In genomic region chr19:35775298-35776101, GRCh38 we compare ENCODE assay signal across 8 cellular contexts. TPM values are rescaled to one million over a fixed set of nuclear protein-coding genes. Genes with fewer than 3 reads are reported as not detected.
DNase-seq lines count a peak whose midpoint lies in the region; ATAC-seq, FAIRE-seq and TF ChIP-seq lines count a peak whose summit lies in the region.

TSS of gene ARHGAP33 (plus strand) at chr19:35775564. CDS start at chr19:35775659, 95 bp downstream.

- H3K4me2 ChIP-seq in OCI-LY3 (ENCODE audit: low read length) (peak within 1 kb of the TSS; percentile 76), endothelial cell of umbilical vein (ENCODE audit: insufficient read depth, low read length) (peak within 1 kb of the TSS; percentile 72)

- H3K27me3 ChIP-seq in OCI-LY3 (ENCODE audit: low read depth, low read length) (no peaks in the 10 kb centered on the region), endothelial cell of umbilical vein (ENCODE audit: control insufficient read depth in 2 of 2, insufficient read depth in 2 of 2, low read length in 2 of 2) (no peaks in the 10 kb centered on the region)

- TF ChIP-seq CTCF in OCI-LY3 (IDR thresholded peaks at IDR 0.05; ENCODE audit: low read depth, low read length) (no peak), endothelial cell of umbilical vein (IDR thresholded peaks at IDR 0.05; ENCODE audit: extremely low read depth in 1 of 2, insufficient read depth in 1 of 2, low read depth in 1 of 2, low read length in 2 of 2) (no peak)

- H3K79me2 ChIP-seq in OCI-LY3 (ENCODE audit: low read length) (no peaks in the 10 kb centered on the region), endothelial cell of umbilical vein (ENCODE audit: control insufficient read depth, insufficient read depth, low read length) (no peaks in the 10 kb centered on the region)

- CTCF ChIA-PET in endothelial cell of umbilical vein (lab: Charles Lee) = interaction anchor here (0.6 kb wide), 1 partner anchor 18 kb away, joined by 3 read pairs; no protein-coding TSS in a partner anchor

- POLR2A ChIA-PET in endothelial cell of umbilical vein (lab: Charles Lee) = no interaction called here

- no TSS peak for BruUV-seq in endothelial cell of umbilical vein (replicated peaks; lab: Mats Ljungman, UMichigan)

- H3K4me1 ChIP-seq in OCI-LY3 (ENCODE audit: low read length) (peaks cover 23% of the 10 kb centered on the region), endothelial cell of umbilical vein (ENCODE audit: control insufficient read depth, extremely low read depth, insufficient read depth, low read length) (peaks cover 4% of the 10 kb centered on the region)

- H3K9me1 ChIP-seq in endothelial cell of umbilical vein (replicated peaks; ENCODE audit: control insufficient read depth, extremely low read depth, insufficient read depth, low read length) = no peaks in the 10 kb centered on the region

- no peak for TF ChIP-seq POLR2A in endothelial cell of umbilical vein (IDR thresholded peaks at IDR 0.05; ENCODE audit: low read depth, low read length)

- H4K20me1 ChIP-seq in OCI-LY3 (ENCODE audit: insufficient read depth, low read length) (no peaks in the 10 kb centered on the region), endothelial cell of umbilical vein (replicated peaks; ENCODE audit: control insufficient read depth, extremely low read depth, insufficient read depth, low read length) (no peaks in the 10 kb centered on the region)

- dilution Hi-C loops in endothelial cell of umbilical vein (cut with MboI; ENCODE audit: extremely low pct_ligation_motif_present, low sequenced_read_pairs) = no loop called here

- H3K9ac ChIP-seq in OCI-LY3 (ENCODE audit: low read length) = peak within 1 kb of the TSS; percentile 60
- peak within 1 kb of the TSS; percentile 12 for H3K9ac ChIP-seq in endothelial cell of umbilical vein (replicated peaks; ENCODE audit: extremely low read depth, insufficient read depth, low read length)

- DNase-seq in DMS 273 treated with DMSO at 0.1 percent for 48 hours (lab: John Stamatoyannopoulos, UW) (peak; percentile 92), HuH-7.5 (ENCODE audit: low spot score) (peak; percentile 98), endothelial cell of umbilical vein (ENCODE audit: low read depth, low spot score) (peak; percentile 97), midbrain (lab: John Stamatoyannopoulos, UW) (peak; percentile 97)
- DNase-seq in activated CD8-positive, alpha-beta memory T cell treated with anti-CD3 and anti-CD28 coated beads, Interleukin-2, amount 50 U/mL, for 4 hours = peak; percentile 99
- DNase-seq in stimulated activated CD8-positive, alpha-beta memory T cell treated with anti-CD3 and anti-CD28 coated beads, Interleukin-15, amount 100 ng/mL, for 48 hours (ENCODE audit: low read depth in 2 of 2) = peak; percentile 97

- intact Hi-C loops in endothelial cell of umbilical vein (cut with micrococcal nuclease) = loop anchor here (1.0 kb wide), 2 partner anchors 17 to 156 kb away; partner anchors contain the start of gene PROSER3

- no peak within 1 kb of the TSS; the same call in 1 of the 2 replicates for H2AFZ ChIP-seq in OCI-LY3 (ENCODE audit: low read depth, low read length)
- peak within 1 kb of the TSS; percentile 80 for H2AFZ ChIP-seq in endothelial cell of umbilical vein (ENCODE audit: low read depth, low read length)

- H3K9me3 ChIP-seq in OCI-LY3 (ENCODE audit: insufficient read depth, low read length) (no peaks in the 10 kb centered on the region), endothelial cell of umbilical vein (replicated peaks; ENCODE audit: control insufficient read depth, insufficient read depth, low read length) (no peaks in the 10 kb centered on the region)

- H3K4me3 ChIP-seq in OCI-LY3 (ENCODE audit: low read length) (peak within 1 kb of the TSS; percentile 79), endothelial cell of umbilical vein (replicated peaks in 1 of 3; ENCODE audit: insufficient read depth in 1 of 3, low read depth in 1 of 3, low read length in 3 of 3) (peak within 1 kb of the TSS; percentile 46 to 63 (median 57))

- no peaks in the 10 kb centered on the region for H3K36me3 ChIP-seq in OCI-LY3 (replicated peaks; ENCODE audit: low read depth, low read length)
- peaks cover 0 to 2% of the 10 kb centered on the region in 2 experiments for H3K36me3 ChIP-seq in endothelial cell of umbilical vein (ENCODE audit: control insufficient read depth in 2 of 2, extremely low read depth in 1 of 2, insufficient read depth in 2 of 2, low read length in 2 of 2)

- H3K27ac ChIP-seq in OCI-LY3 (ENCODE audit: low read length) = no peak within 1 kb of the TSS
- H3K27ac ChIP-seq in endothelial cell of umbilical vein (ENCODE audit: insufficient read depth, low read depth, low read length) = no peak within 1 kb of the TSS

- peak; percentile 98 for FAIRE-seq in endothelial cell of umbilical vein (lab: Jason Lieb, UNC)

- ATAC-seq in GM21528 (IDR thresholded peaks at IDR 0.05; ENCODE audit: low FRiP score, unreplicated experiment) = peak; percentile 90

TF ChIP-seq in endothelial cell of umbilical vein, 7 proteins besides CTCF, POLR2A, EP300 and RAD21:
- TF ChIP-seq POLR2AphosphoS5 (IDR thresholded peaks at IDR 0.05; ENCODE audit: insufficient read depth, low read depth, low read length) (peak; percentile 64), EZH2 (IDR thresholded peaks at IDR 0.05; ENCODE audit: borderline replicate concordance, low read depth, low read length, severe bottlenecking) (no peak), MYC (IDR thresholded peaks at IDR 0.05; ENCODE audit: low read depth, low read length) (no peak)
TF ChIP-seq in endothelial cell of umbilical vein: peak in this region for 1.

RNA-seq across cellular contexts. Expression of gene ARHGAP33, which starts in this region (rescaled TPM):
- total RNA-seq in endothelial cell of umbilical vein = 18.4 and 32.8 TPM in 2 replicates
- polyA plus RNA-seq in endothelial cell of umbilical vein = 11.0 and 11.7 TPM in 2 replicates
- 4.6 and 5.0 TPM in 2 replicates for polyA plus RNA-seq in endothelial cell of umbilical vein (2011; cell fraction: cytosol; rRNA removed)
- polyA plus RNA-seq in endothelial cell of umbilical vein (2011; cell fraction: nucleus; rRNA removed) = 97.2 and 130 TPM in 2 replicates
- polyA plus RNA-seq in endothelial cell of umbilical vein (2012) = 6.2 and 11.8 TPM in 2 replicates
- polyA minus RNA-seq in endothelial cell of umbilical vein = 3.0 and 5.6 TPM in 2 replicates
- 3.0 TPM for polyA minus RNA-seq in endothelial cell of umbilical vein (2011; cell fraction: cytosol; rRNA and poly(A)+ RNA removed)
- 27.2 and 34.6 TPM in 2 replicates for polyA minus RNA-seq in endothelial cell of umbilical vein (2011; cell fraction: nucleus; rRNA and poly(A)+ RNA removed)
